8 cellular contexts compared by ENCODE assay signal in the genomic region with DNA sequence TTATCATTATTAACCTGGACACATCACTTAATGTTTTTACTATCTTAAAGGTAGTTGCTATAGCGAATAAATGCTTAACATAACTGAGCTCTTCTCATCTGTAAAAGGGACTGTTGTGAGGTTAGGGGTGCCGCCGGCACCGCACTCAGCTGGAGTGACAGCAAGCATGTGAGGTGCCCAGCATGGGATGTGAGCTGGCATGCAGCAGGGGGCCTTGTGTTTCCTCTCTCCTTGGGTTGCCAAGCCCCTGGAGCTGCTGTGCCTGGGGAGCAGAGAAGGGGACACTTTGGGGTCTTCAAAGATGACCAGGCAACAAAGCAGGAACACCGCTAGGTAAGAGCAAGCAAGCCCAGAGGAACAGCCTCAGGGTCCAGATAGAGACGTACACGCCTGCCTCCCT. TPM values are rescaled to one million over a fixed set of nuclear protein-coding genes. Genes with fewer than 3 reads are reported as not detected.
DNase-seq lines count a peak whose midpoint lies in the region; ATAC-seq, FAIRE-seq and TF ChIP-seq lines count a peak whose summit lies in the region.

No MANE protein-coding gene starts in this region.

- peak overlapping the region; percentile 90 for H3K9ac ChIP-seq in Loucy (ENCODE audit: low read depth, low read length, poor library complexity, severe bottlenecking)

- peak overlapping the region; percentile 85 for H3K4me3 ChIP-seq in A549
- peak overlapping the region; percentile 98 for H3K4me3 ChIP-seq in Loucy (ENCODE audit: low read length, poor library complexity, severe bottlenecking)
- peak overlapping the region; percentile 65 for H3K4me3 ChIP-seq in coronary artery

- no peaks in the 10 kb centered on the region for H3K36me3 ChIP-seq in Loucy (ENCODE audit: insufficient read depth, low read length)

- H3K27ac ChIP-seq in A549, result peak overlapping the region; percentile 88 to 100
- peak overlapping the region; percentile 74 to 97 for H3K27ac ChIP-seq in coronary artery

- CTCF ChIA-PET in A549 (lab: Yijun Ruan, JAX), result interaction anchor here (0.6 to 17.9 kb wide), 8 partner anchors 9 to 79 kb away, joined by 3 to 209 read pairs (median 4); partner anchors contain the start of gene MEAF6

- H3K4me3 Mint-ChIP-seq in nephron, result peak overlapping the region; percentile 70 to 83 (median 82)

- FAIRE-seq in A549 (lab: Jason Lieb, UNC), result no peak

- H3K4me1 Mint-ChIP-seq in nephron, result peaks cover 40% of the 10 kb centered on the region

- H3K36me3 Mint-ChIP-seq in nephron (ENCODE audit: low read depth), result no peaks in the 10 kb centered on the region

- POLR2A ChIA-PET in A549 (lab: Yijun Ruan, JAX), result interaction anchor here (1.4 to 2.7 kb wide), 3 partner anchors 14 to 43 kb away, joined by 4 to 6 read pairs (median 4); partner anchors contain the start of gene MEAF6

- peak overlapping the region in 2 of 3 experiments; percentile 65 to 92 for H3K27ac Mint-ChIP-seq in nephron

- no peaks in the 10 kb centered on the region for H3K9me3 Mint-ChIP-seq in nephron

- no peak for ATAC-seq in A549
- no peak for ATAC-seq in GM18873 (IDR thresholded peaks at IDR 0.05; ENCODE audit: low FRiP score, unreplicated experiment)

- H2AFZ ChIP-seq in Loucy (ENCODE audit: low read length), result no peak overlapping the region

- no peaks in the 10 kb centered on the region for H3K9me2 ChIP-seq in Loucy (replicated peaks; ENCODE audit: low read depth, low read length)

- 37% methylated on average over 5 of the region's 7 CpGs for WGBS in A549 (ENCODE audit: missing lambda C conversion rate)

- TF ChIP-seq CTCF in A549 (IDR thresholded peaks at IDR 0.05), result no peak
- no peak for TF ChIP-seq CTCF in Loucy (conservative IDR thresholded peaks at IDR 0.05; ENCODE audit: low read length)
- no peak for TF ChIP-seq CTCF in coronary artery (IDR thresholded peaks at IDR 0.05)
- no peak for TF ChIP-seq CTCF in nephron (IDR thresholded peaks at IDR 0.05; ENCODE audit: unreplicated experiment in 3 of 3)

- DNase-seq in A549 (ENCODE audit: low read depth in 1 of 2, low spot score in 1 of 2) (peak in 1 of 2 experiments; percentile 18), coronary artery (ENCODE audit: low spot score) (no peak), NCI-H748 (lab: John Stamatoyannopoulos, UW; ENCODE audit: unreplicated experiment) (no peak), AG20443 (ENCODE audit: low spot score) (no peak), DMS114 treated with DMSO at 0.1 percent for 48 hours (lab: John Stamatoyannopoulos, UW; ENCODE audit: unreplicated experiment) (no peak)

- no peaks in the 10 kb centered on the region for H3K9me3 ChIP-seq in A549
- H3K9me3 ChIP-seq in Loucy (ENCODE audit: insufficient read depth, low read depth, low read length), result no peaks in the 10 kb centered on the region

- peaks cover 51% of the 10 kb centered on the region for H3K4me1 ChIP-seq in A549
- peaks cover 51% of the 10 kb centered on the region for H3K4me1 ChIP-seq in Loucy (ENCODE audit: insufficient read depth, low read length, poor library complexity, severe bottlenecking)

- TF ChIP-seq RAD21 in A549 (conservative IDR thresholded peaks at IDR 0.05 in 1 of 2, IDR thresholded peaks at IDR 0.05 in 1 of 2), result no peak

- H3F3A ChIP-seq in Loucy (ENCODE audit: low read depth), result no peaks in the 10 kb centered on the region

- TF ChIP-seq POLR2A in A549 (IDR thresholded peaks at IDR 0.05; ENCODE audit: low read length), result peak; percentile 15; the same call in 1 of the 2 replicates

- no peak for TF ChIP-seq EP300 in A549 (IDR thresholded peaks at IDR 0.05)

- peaks cover 18% of the 10 kb centered on the region for H4K20me1 ChIP-seq in Loucy (ENCODE audit: insufficient read depth, low read length, poor library complexity, severe bottlenecking)

- H3K4me2 ChIP-seq in A549 (peak overlapping the region; percentile 81), Loucy (ENCODE audit: low read depth, low read length, poor library complexity, severe bottlenecking) (peak overlapping the region; percentile 90)

- H3K27me3 Mint-ChIP-seq in nephron (ENCODE audit: low read depth), result peaks cover 39% of the 10 kb centered on the region

- H3K27me3 ChIP-seq in Loucy (ENCODE audit: insufficient read depth, low read length, poor library complexity, severe bottlenecking), result no peaks in the 10 kb centered on the region

- H3K79me2 ChIP-seq in Loucy (ENCODE audit: insufficient read depth, low read length), result peaks cover 47% of the 10 kb centered on the region

TF ChIP-seq in A549, 52 proteins besides CTCF, POLR2A, EP300 and RAD21:
- TF ChIP-seq USF2 (IDR thresholded peaks at IDR 0.05) (no peak), FOSB (CRISPR knock-in tag; IDR thresholded peaks at IDR 0.05) (0 out of 2 replicates have a peak, but pooled peaks have one; percentile 31), TFCP2L1 (CRISPR knock-in tag; IDR thresholded peaks at IDR 0.05) (no peak), NPAS2 (CRISPR knock-in tag; IDR thresholded peaks at IDR 0.05; ENCODE audit: borderline replicate concordance) (no peak), HOXB13 (CRISPR knock-in tag; IDR thresholded peaks at IDR 0.05; ENCODE audit: low read depth) (peak; percentile 39; the same call in 1 of the 2 replicates)
- TF ChIP-seq, protein P1, sequence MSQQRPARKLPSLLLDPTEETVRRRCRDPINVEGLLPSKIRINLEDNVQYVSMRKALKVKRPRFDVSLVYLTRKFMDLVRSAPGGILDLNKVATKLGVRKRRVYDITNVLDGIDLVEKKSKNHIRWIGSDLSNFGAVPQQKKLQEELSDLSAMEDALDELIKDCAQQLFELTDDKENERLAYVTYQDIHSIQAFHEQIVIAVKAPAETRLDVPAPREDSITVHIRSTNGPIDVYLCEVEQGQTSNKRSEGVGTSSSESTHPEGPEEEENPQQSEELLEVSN (IDR thresholded peaks at IDR 0.05; ENCODE audit: borderline replicate concordance, low read depth), result no peak
TF ChIP-seq in A549: peak in this region for 2.

RNA-seq across cellular contexts. Expression of gene ZC3H12A, which starts 2.1 kb away (rescaled TPM):
- 23.1 and 23.5 TPM in 2 replicates for polyA plus RNA-seq in A549 (2011; rRNA removed)
- 26.7 and 39.4 TPM in 2 replicates for polyA plus RNA-seq in A549 (2012; cell fraction: cytosol; rRNA removed)
- 101 and 103 TPM in 2 replicates for polyA plus RNA-seq in A549 (2012; cell fraction: nucleus; rRNA removed)
- 11.6 to 16.3 TPM (median 14.7 TPM) in 3 replicates for polyA plus RNA-seq in A549 (2017; fragmentation: RNase III; extraction: RNeasy Plus Mini Kit Qiagen cat#74134 plus additional on column Dnase treatment)
- 36.5 and 49.9 TPM in 2 replicates for polyA minus RNA-seq in A549 (2011; rRNA and poly(A)+ RNA removed)

RNA-seq across cellular contexts. Expression of gene MEAF6, which starts 42.3 kb away (rescaled TPM):
- polyA plus RNA-seq in A549 (2011; rRNA removed), result 45.4 and 47.2 TPM in 2 replicates
- 19.4 and 20.5 TPM in 2 replicates for polyA plus RNA-seq in A549 (2012; cell fraction: cytosol; rRNA removed)
- 9.2 and 17.5 TPM in 2 replicates for polyA plus RNA-seq in A549 (2012; cell fraction: nucleus; rRNA removed)
- 38.5 to 42.5 TPM (median 39.4 TPM) in 3 replicates for polyA plus RNA-seq in A549 (2017; fragmentation: RNase III; extraction: RNeasy Plus Mini Kit Qiagen cat#74134 plus additional on column Dnase treatment)
- polyA minus RNA-seq in A549 (2011; rRNA and poly(A)+ RNA removed), result 9.9 and 11.4 TPM in 2 replicates
